ENCODE assay signal across 8 cellular contexts in the genomic region with DNA sequence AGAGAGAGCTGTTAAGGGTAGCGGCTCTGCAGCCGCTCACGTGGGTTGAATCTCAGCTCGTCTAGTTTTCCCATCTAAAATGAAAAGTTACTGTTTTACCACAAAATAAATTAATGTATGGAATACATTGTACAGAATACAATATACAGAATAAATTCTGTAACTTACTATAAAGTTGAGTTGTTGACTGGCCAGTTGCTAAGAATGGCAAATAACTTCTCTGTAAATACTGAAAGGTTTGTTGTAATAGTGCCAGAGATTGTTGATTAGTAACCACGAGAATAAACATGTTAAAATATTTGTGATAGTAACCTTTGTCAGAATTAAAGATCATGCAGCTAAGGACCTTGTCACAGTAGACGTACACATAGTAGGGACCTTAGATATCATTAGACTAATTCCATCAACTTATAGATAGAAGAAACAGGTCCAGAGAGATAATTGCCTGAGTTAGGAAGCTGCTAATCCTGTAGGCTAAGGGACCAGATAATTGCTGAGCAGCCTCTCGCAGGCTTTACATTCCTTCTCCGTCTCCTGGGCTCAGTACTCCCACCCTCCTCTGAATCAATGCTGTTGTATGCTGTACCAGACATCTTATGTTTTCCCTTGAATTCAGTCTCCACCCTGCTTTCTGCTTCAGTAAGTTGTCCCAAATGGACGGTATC.
DNase-seq lines count a peak whose midpoint lies in the region; ATAC-seq and TF ChIP-seq lines count a peak whose summit lies in the region.

No MANE protein-coding gene starts in this region.

- H3K27ac ChIP-seq in VCaP, result peak overlapping the region; percentile 74
- no peak overlapping the region for H3K27ac ChIP-seq in iPS DF 6.9 (ENCODE audit: low read length)

- no peaks in the 10 kb centered on the region for H3K9me3 ChIP-seq in iPS DF 6.9 (ENCODE audit: control insufficient read depth, insufficient read depth, low read length)

- H3K27ac Mint-ChIP-seq in stimulated activated naive CD8-positive, alpha-beta T cell treated with anti-CD3 and anti-CD28 coated beads, Interleukin-15, amount 100 ng/mL, for 72 hours, result no peak overlapping the region

- H3K4me1 ChIP-seq in iPS DF 6.9 (ENCODE audit: control insufficient read depth, insufficient read depth, low read length), result peaks cover 8% of the 10 kb centered on the region

- peaks cover 46% of the 10 kb centered on the region for H3K4me1 Mint-ChIP-seq in stimulated activated naive CD8-positive, alpha-beta T cell treated with anti-CD3 and anti-CD28 coated beads, Interleukin-15, amount 100 ng/mL, for 72 hours

- no peak for ATAC-seq in stimulated activated naive CD8-positive, alpha-beta T cell treated with anti-CD3 and anti-CD28 coated beads, Interleukin-15, amount 100 ng/mL, for 72 hours
- no peak for ATAC-seq in HG02763 (IDR thresholded peaks at IDR 0.05; ENCODE audit: unreplicated experiment)

- H3K9me3 Mint-ChIP-seq in stimulated activated naive CD8-positive, alpha-beta T cell treated with anti-CD3 and anti-CD28 coated beads, Interleukin-15, amount 100 ng/mL, for 72 hours, result no peaks in the 10 kb centered on the region

- H3K4me3 Mint-ChIP-seq in stimulated activated naive CD8-positive, alpha-beta T cell treated with anti-CD3 and anti-CD28 coated beads, Interleukin-15, amount 100 ng/mL, for 72 hours, result peak overlapping the region; percentile 89 to 99

- peak; percentile 18 for DNase-seq in NCI-H748 (lab: John Stamatoyannopoulos, UW; ENCODE audit: unreplicated experiment)
- no peak for DNase-seq in NCI-H748 treated with DMSO at 0.1 percent for 48 hours (lab: John Stamatoyannopoulos, UW)
- no peak for DNase-seq in iPS DF 6.9 (ENCODE audit: low read depth, low spot score)
- no peak for DNase-seq in stimulated activated naive CD8-positive, alpha-beta T cell treated with anti-CD3 and anti-CD28 coated beads, Interleukin-15, amount 100 ng/mL, for 72 hours
- DNase-seq in DMS79 treated with DMSO at 0.1 percent for 48 hours (lab: John Stamatoyannopoulos, UW), result no peak
- no peak for DNase-seq in activated CD4-positive, alpha-beta T cell treated with anti-CD3 and anti-CD28 coated beads, Interleukin-2, amount 50 U/mL, for 4 hours

- H3K4me3 ChIP-seq in iPS DF 6.9 (ENCODE audit: low read length), result peak overlapping the region; percentile 88; the same call in 1 of the 2 replicates

- no peaks in the 10 kb centered on the region for H3K27me3 ChIP-seq in iPS DF 6.9 (ENCODE audit: control insufficient read depth, insufficient read depth, low read length)

- no peaks in the 10 kb centered on the region for H3K27me3 Mint-ChIP-seq in stimulated activated naive CD8-positive, alpha-beta T cell treated with anti-CD3 and anti-CD28 coated beads, Interleukin-15, amount 100 ng/mL, for 72 hours

- WGBS in iPS DF 6.9 (ENCODE audit: insufficient coverage, insufficient read length), result no CpG with 5 or more reads among the region's 9 CpGs

- H3K36me3 ChIP-seq in iPS DF 6.9 (ENCODE audit: control insufficient read depth, insufficient read depth, low read length), result no peaks in the 10 kb centered on the region

- TF ChIP-seq CTCF in VCaP (conservative IDR thresholded peaks at IDR 0.05), result no peak
